16 cellular contexts compared by ENCODE assay signal in the genomic region with DNA sequence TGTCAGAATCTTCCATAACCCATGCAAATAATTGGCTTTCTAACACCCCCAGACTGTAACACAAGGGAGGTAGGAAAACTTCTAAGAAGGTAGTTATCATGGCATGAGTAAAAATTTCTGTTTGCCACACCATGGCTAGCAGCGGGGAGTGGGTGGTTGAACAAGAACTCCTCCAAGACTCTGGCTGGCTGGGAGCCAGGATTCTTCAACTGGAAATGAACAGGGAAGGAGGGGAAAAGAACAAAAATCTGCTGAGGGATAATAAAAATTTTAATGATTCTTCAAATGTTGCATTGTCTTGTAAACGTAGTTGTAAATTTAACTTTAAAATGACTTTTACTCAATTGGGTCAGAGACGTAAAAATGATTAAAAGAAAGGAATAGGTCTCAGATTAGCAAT.
DNase-seq lines count a peak whose midpoint lies in the region; ATAC-seq, FAIRE-seq and TF ChIP-seq lines count a peak whose summit lies in the region.
"Had no signal": no experiment of that assay in that cellular context is flagged by ENCODE, and none has a peak within 500 bp of the region (broad histone marks: within the 10 kb centered on the region; RNA-seq: fewer than 3 reads in every experiment).

No MANE protein-coding gene starts in this region.

- TF ChIP-seq EP300 in Ishikawa (IDR thresholded peaks at IDR 0.05; ENCODE audit: borderline replicate concordance) = no peak

- no peak overlapping the region for H3K9ac ChIP-seq in kidney (ENCODE audit: low read length in 2 of 2)

- no peak overlapping the region for H3K4me2 ChIP-seq in osteoblast (ENCODE audit: insufficient read depth, low read length)

- no peaks in the 10 kb centered on the region for H3K79me2 ChIP-seq in osteoblast (ENCODE audit: insufficient read depth, low read length)

- DNase-seq in kidney (peak; percentile 71), renal cortical epithelial cell (ENCODE audit: low read depth) (peak; percentile 65), AG08396 (ENCODE audit: low spot score) (no peak), osteoblast (ENCODE audit: insufficient read length, low spot score, missing footprints) (no peak)
- DNase-seq: activated CD4-positive, alpha-beta T cell treated with anti-CD3 and anti-CD28 coated beads for 1 hour; activated naive CD4-positive, alpha-beta T cell treated with anti-CD3 and anti-CD28 coated beads, Interleukin-2, amount 10 ng/mL, durations not matched to agents 7 days and 5 days; immature natural killer cell; KG1; NCI-H1092; stimulated activated CD4-positive, alpha-beta T cell treated with anti-CD3 and anti-CD28 coated beads, Interleukin-15, amount 100 ng/mL, for 24 hours; T-helper 9 cell had no signal

- peaks cover 7% of the 10 kb centered on the region for H3K27me3 ChIP-seq in osteoblast (ENCODE audit: insufficient read depth, low read length)

- H3K9me3 ChIP-seq in kidney (ENCODE audit: control insufficient read depth in 1 of 2, low read length in 2 of 2) = no peaks in the 10 kb centered on the region
- no peaks in the 10 kb centered on the region for H3K9me3 ChIP-seq in osteoblast (ENCODE audit: low read depth, low read length)

- no peak overlapping the region for H2AFZ ChIP-seq in osteoblast (ENCODE audit: low read length)

- no peak for TF ChIP-seq RAD21 in Ishikawa (IDR thresholded peaks at IDR 0.05; ENCODE audit: low read depth)

- peak overlapping the region; percentile 83 for H3K27ac ChIP-seq in angular gyrus (ENCODE audit: low read depth, low read length)
- no peak overlapping the region for H3K27ac ChIP-seq in kidney (ENCODE audit: low read depth in 2 of 2, low read length in 2 of 2)
- H3K27ac ChIP-seq in osteoblast (ENCODE audit: low read depth, low read length) = no peak overlapping the region

- no peak for FAIRE-seq in kidney (lab: Jason Lieb, UNC)
- FAIRE-seq: frontal cortex had no signal

- H3K36me3 ChIP-seq in kidney (ENCODE audit: control insufficient read depth in 1 of 2, insufficient read depth in 2 of 2, low read length in 2 of 2) = no peaks in the 10 kb centered on the region
- no peaks in the 10 kb centered on the region for H3K36me3 ChIP-seq in osteoblast (ENCODE audit: insufficient read depth, low read length)

- intact Hi-C loops in kidney (cut with DNase I) = no loop called here

- no peak for ATAC-seq in GM21390 (IDR thresholded peaks at IDR 0.05; ENCODE audit: unreplicated experiment)
- no peak for ATAC-seq in GM18519 (IDR thresholded peaks at IDR 0.05; ENCODE audit: low FRiP score, unreplicated experiment)

- H3K4me3 ChIP-seq in kidney (ENCODE audit: low read length in 2 of 2) (no peak overlapping the region), osteoblast (ENCODE audit: insufficient read depth, low read length) (no peak overlapping the region)

- TF ChIP-seq CTCF in kidney (IDR thresholded peaks at IDR 0.05; ENCODE audit: borderline replicate concordance, extremely low read depth, insufficient read depth) = no peak
- no peak for TF ChIP-seq CTCF in osteoblast (IDR thresholded peaks at IDR 0.05; ENCODE audit: extremely low read depth, low read depth, low read length)

- H3K4me1 ChIP-seq in kidney (ENCODE audit: control insufficient read depth in 1 of 2, insufficient read depth in 1 of 2, low read depth in 1 of 2, low read length in 2 of 2) = peaks cover 0 to 2% of the 10 kb centered on the region in 2 donors
- peaks cover 4% of the 10 kb centered on the region for H3K4me1 ChIP-seq in osteoblast (ENCODE audit: insufficient read depth, low read length)

- H4K20me1 ChIP-seq in osteoblast (ENCODE audit: insufficient read depth, low read length) = no peaks in the 10 kb centered on the region

TF ChIP-seq in Ishikawa, 13 proteins besides CTCF, POLR2A, EP300 and RAD21:
- TF ChIP-seq ZBTB7A (IDR thresholded peaks at IDR 0.05; ENCODE audit: low read depth) = no peak
- no peak for TF ChIP-seq EGR1 (IDR thresholded peaks at IDR 0.05)
- peak; percentile 72 for TF ChIP-seq NFIC (IDR thresholded peaks at IDR 0.05)
- TF ChIP-seq, protein P1, sequence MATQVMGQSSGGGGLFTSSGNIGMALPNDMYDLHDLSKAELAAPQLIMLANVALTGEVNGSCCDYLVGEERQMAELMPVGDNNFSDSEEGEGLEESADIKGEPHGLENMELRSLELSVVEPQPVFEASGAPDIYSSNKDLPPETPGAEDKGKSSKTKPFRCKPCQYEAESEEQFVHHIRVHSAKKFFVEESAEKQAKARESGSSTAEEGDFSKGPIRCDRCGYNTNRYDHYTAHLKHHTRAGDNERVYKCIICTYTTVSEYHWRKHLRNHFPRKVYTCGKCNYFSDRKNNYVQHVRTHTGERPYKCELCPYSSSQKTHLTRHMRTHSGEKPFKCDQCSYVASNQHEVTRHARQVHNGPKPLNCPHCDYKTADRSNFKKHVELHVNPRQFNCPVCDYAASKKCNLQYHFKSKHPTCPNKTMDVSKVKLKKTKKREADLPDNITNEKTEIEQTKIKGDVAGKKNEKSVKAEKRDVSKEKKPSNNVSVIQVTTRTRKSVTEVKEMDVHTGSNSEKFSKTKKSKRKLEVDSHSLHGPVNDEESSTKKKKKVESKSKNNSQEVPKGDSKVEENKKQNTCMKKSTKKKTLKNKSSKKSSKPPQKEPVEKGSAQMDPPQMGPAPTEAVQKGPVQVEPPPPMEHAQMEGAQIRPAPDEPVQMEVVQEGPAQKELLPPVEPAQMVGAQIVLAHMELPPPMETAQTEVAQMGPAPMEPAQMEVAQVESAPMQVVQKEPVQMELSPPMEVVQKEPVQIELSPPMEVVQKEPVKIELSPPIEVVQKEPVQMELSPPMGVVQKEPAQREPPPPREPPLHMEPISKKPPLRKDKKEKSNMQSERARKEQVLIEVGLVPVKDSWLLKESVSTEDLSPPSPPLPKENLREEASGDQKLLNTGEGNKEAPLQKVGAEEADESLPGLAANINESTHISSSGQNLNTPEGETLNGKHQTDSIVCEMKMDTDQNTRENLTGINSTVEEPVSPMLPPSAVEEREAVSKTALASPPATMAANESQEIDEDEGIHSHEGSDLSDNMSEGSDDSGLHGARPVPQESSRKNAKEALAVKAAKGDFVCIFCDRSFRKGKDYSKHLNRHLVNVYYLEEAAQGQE (IDR thresholded peaks at IDR 0.05; ENCODE audit: low read depth) = no peak
- no peak for TF ChIP-seq CREB1 (IDR thresholded peaks at IDR 0.05; ENCODE audit: low read depth)
- TF ChIP-seq, protein P2, sequence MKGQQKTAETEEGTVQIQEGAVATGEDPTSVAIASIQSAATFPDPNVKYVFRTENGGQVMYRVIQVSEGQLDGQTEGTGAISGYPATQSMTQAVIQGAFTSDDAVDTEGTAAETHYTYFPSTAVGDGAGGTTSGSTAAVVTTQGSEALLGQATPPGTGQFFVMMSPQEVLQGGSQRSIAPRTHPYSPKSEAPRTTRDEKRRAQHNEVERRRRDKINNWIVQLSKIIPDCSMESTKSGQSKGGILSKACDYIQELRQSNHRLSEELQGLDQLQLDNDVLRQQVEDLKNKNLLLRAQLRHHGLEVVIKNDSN (IDR thresholded peaks at IDR 0.05) = no peak
- no peak for TF ChIP-seq FOXM1 (IDR thresholded peaks at IDR 0.05; ENCODE audit: borderline replicate concordance, low read depth)
- TF ChIP-seq YY1 (IDR thresholded peaks at IDR 0.05; ENCODE audit: low read depth) = no peak
TF ChIP-seq in Ishikawa: peak in this region for 1.

Comparison
In these comparisons a context has a peak if more than half of its experiments do, and no peak if none do; other contexts are left out.
1. DNase-seq: peak in kidney (single experiment) and renal cortical epithelial cell (single experiment); none in AG08396 (single experiment) and osteoblast (single experiment).